Comparison of ENCODE assay signal across 8 cellular contexts in the genomic region with DNA sequence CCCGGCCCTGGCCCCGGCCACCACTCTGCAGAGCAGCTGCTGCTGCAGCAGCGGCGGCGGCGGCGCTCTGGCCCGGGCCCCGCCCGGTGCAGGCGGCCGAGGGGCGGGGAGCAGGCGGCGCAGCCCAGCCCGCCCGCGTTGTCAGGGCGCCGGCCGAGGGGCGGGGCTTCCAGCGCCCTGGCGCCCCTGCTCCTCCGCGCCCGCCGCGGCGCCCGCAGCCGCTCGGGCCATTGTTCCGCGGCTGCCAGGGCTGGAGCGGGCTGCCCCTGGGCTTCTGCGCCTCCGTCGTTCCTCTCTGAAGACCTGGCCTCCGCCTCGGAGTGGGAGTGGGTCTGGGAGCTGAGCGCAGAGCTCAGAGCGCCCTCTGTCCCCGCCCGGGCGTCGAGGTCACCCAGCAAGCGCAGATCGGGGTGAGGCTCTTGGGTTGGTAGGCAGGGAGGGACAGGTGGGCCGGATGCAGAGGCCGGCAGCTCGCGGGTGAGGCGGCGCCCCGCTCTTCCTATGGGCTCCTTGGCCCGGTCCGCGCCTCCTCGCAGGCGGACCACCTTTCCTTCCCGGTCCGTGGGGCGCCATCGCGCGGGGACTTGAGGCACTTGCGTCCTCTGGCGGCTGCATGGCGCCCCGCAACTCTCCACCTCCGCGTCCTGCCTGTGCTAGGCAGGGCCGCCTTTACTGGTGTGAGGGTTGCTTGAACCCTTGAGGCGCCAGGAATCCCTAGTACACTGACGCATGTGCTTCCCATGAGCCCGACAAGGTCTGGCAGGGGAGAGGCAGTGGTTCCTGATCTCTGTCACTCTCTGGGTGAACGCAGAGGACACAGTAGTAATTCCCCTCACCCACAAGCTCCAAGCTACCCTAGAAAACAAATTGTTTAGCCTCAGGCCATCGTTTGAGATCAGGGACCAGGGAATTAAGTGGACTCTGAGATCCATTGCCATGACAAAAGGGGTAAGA. TPM values are rescaled to one million over a fixed set of nuclear protein-coding genes. Genes with fewer than 3 reads are reported as not detected.
DNase-seq lines count a peak whose midpoint lies in the region; ATAC-seq and TF ChIP-seq lines count a peak whose summit lies in the region.

A gene with protein sequence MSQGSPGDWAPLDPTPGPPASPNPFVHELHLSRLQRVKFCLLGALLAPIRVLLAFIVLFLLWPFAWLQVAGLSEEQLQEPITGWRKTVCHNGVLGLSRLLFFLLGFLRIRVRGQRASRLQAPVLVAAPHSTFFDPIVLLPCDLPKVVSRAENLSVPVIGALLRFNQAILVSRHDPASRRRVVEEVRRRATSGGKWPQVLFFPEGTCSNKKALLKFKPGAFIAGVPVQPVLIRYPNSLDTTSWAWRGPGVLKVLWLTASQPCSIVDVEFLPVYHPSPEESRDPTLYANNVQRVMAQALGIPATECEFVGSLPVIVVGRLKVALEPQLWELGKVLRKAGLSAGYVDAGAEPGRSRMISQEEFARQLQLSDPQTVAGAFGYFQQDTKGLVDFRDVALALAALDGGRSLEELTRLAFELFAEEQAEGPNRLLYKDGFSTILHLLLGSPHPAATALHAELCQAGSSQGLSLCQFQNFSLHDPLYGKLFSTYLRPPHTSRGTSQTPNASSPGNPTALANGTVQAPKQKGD (minus strand): TSS at position 69 of the 954 bp plus-strand sequence. CDS start 96 bp downstream, outside the sequence.

- peak in 1 of 2 donors; percentile 80 for TF ChIP-seq EP300 in tibial nerve (IDR thresholded peaks at IDR 0.05)

- peak within 1 kb of the TSS; percentile 91 for H3K18ac ChIP-seq in trophoblast cell (ENCODE audit: low read length)

- peak within 1 kb of the TSS; percentile 87 for H4K8ac ChIP-seq in trophoblast cell (ENCODE audit: low read depth, low read length)

- TF ChIP-seq CTCF in GM12873 (IDR thresholded peaks at IDR 0.05; ENCODE audit: insufficient read depth, low read depth, low read length, missing control alignments) (peak; percentile 94), tibial nerve (IDR thresholded peaks at IDR 0.05) (peak; percentile 95 to 98 (median 96))

- H2BK12ac ChIP-seq in trophoblast cell (ENCODE audit: low read length) = peak within 1 kb of the TSS; percentile 58

- H2BK120ac ChIP-seq in trophoblast cell (ENCODE audit: insufficient read depth, low read length, poor library complexity) = peak within 1 kb of the TSS; percentile 95

- H3K79me2 ChIP-seq in trophoblast cell (ENCODE audit: control insufficient read depth, insufficient read depth, low read length, poor library complexity) = peaks cover 6% of the 10 kb centered on the region

- H3K4me3 ChIP-seq in trophoblast cell (ENCODE audit: low read depth, low read length) (peak within 1 kb of the TSS; percentile 92), tibial nerve (peak within 1 kb of the TSS; percentile 72 to 92 (median 82))

- H3K27me3 ChIP-seq in trophoblast cell (ENCODE audit: insufficient read depth, low read length) (no peaks in the 10 kb centered on the region), tibial nerve (no peaks in the 10 kb centered on the region)

- peaks cover 8 to 17% of the 10 kb centered on the region in 2 experiments for H3K36me3 ChIP-seq in trophoblast cell (ENCODE audit: control insufficient read depth in 1 of 2, insufficient read depth in 2 of 2, low read length in 2 of 2)
- peaks cover 0 to 18% (median 0%) of the 10 kb centered on the region in 3 donors for H3K36me3 ChIP-seq in tibial nerve

- H3K4me1 ChIP-seq in trophoblast cell (ENCODE audit: control insufficient read depth in 1 of 2, insufficient read depth in 2 of 2, low read length in 2 of 2) = peaks cover 9 to 17% of the 10 kb centered on the region in 2 experiments
- H3K4me1 ChIP-seq in tibial nerve = peaks cover 0 to 26% (median 14%) of the 10 kb centered on the region in 4 donors

- H2BK5ac ChIP-seq in trophoblast cell (ENCODE audit: low read depth, low read length, poor library complexity) = peak within 1 kb of the TSS; percentile 93

- H3K79me1 ChIP-seq in trophoblast cell (ENCODE audit: low read length) = peaks cover 10% of the 10 kb centered on the region

- peak within 1 kb of the TSS; percentile 96 for H3K27ac ChIP-seq in trophoblast cell (ENCODE audit: low read depth, low read length)
- H3K27ac ChIP-seq in tibial nerve = peak within 1 kb of the TSS; percentile 94 to 98 (median 98)

- peak within 1 kb of the TSS; percentile 97 for H3K14ac ChIP-seq in trophoblast cell (ENCODE audit: low read length)

- H3K9ac ChIP-seq in trophoblast cell (ENCODE audit: low read length) = peak within 1 kb of the TSS; percentile 92

- intact Hi-C loops in Right ventricle myocardium superior (cut with DNase I) = loop anchor here (1.0 to 10.0 kb wide), 2 partner anchors 24 to 123 kb away; a partner anchor contains a TSS

- H4K91ac ChIP-seq in trophoblast cell (ENCODE audit: low read depth, low read length) = peak within 1 kb of the TSS; percentile 96

- WGBS in trophoblast cell (ENCODE audit: extremely low coverage, insufficient coverage, insufficient read length) = no CpG with 5 or more reads among the region's 79 CpGs
- WGBS in tibial nerve, 2 donors = 0 to 1% methylated on average over 3 to 62 of the region's 79 CpGs

- H2AK5ac ChIP-seq in trophoblast cell (ENCODE audit: low read length) = peak within 1 kb of the TSS; percentile 55

- peak; percentile 12 to 71 for TF ChIP-seq POLR2A in tibial nerve (IDR thresholded peaks at IDR 0.05)

- H3K9me3 ChIP-seq in trophoblast cell (ENCODE audit: insufficient read depth, low read depth, low read length) = no peaks in the 10 kb centered on the region
- H3K9me3 ChIP-seq in tibial nerve = no peaks in the 10 kb centered on the region

- peak within 1 kb of the TSS; percentile 93 for H2AFZ ChIP-seq in trophoblast cell (ENCODE audit: insufficient read depth, low read length, poor library complexity)

- ATAC-seq in HG02642 (IDR thresholded peaks at IDR 0.05; ENCODE audit: poor library complexity, unreplicated experiment) (peak; percentile 88), Right ventricle myocardium superior (ENCODE audit: poor library complexity) (peak; percentile 96)

- DNase-seq in NCI-H1105 (lab: John Stamatoyannopoulos, UW) = peak; percentile 64
- DNase-seq in SW 1271 (lab: John Stamatoyannopoulos, UW) = peak; percentile 68 to 74
- peak; percentile 72 for DNase-seq in activated naive CD8-positive, alpha-beta T cell treated with anti-CD3 and anti-CD28 coated beads, Interleukin-2, amount 50 U/mL, for 16 hours (ENCODE audit: low read depth, low spot score)
- DNase-seq in Right ventricle myocardium superior = peak; percentile 94
- peak; percentile 80 to 90 for DNase-seq in trophoblast cell
- peak; percentile 77 to 82 for DNase-seq in tibial nerve (ENCODE audit: low spot score in 2 of 2)

- H4K12ac ChIP-seq in trophoblast cell (ENCODE audit: low read depth, low read length) = peak within 1 kb of the TSS; percentile 92

- peak within 1 kb of the TSS; percentile 98 for H3K4me2 ChIP-seq in trophoblast cell (ENCODE audit: low read length)

- peak within 1 kb of the TSS; percentile 91 for H3K4ac ChIP-seq in trophoblast cell (ENCODE audit: low read depth, low read length)

- H3K23ac ChIP-seq in trophoblast cell (ENCODE audit: low read length) = no peak within 1 kb of the TSS

RNA-seq across cellular contexts. Expression of the gene that starts here (rescaled TPM):
- total RNA-seq in Right ventricle myocardium superior (82.4 TPM), tibial nerve (10 to 100 TPM; 14.0 to 38.8 (median 31.9) TPM)
- polyA plus RNA-seq in trophoblast cell (2013) = 35.0 and 37.8 TPM in 2 replicates

Comparison
In these comparisons a context has a peak if more than half of its experiments do, and no peak if none do; other contexts are left out.
1. Peak in every context shown above with its lines: DNase-seq, ATAC-seq, H3K4me3 ChIP-seq and H3K27ac ChIP-seq.